Comparison of ENCODE assay signal across 22 cellular contexts in genomic region chr10:123422261-123422660, GRCh38.
DNase-seq lines count a peak whose midpoint lies in the region; ATAC-seq and TF ChIP-seq lines count a peak whose summit lies in the region.
"Had no signal": no experiment of that assay in that cellular context is flagged by ENCODE, and none has a peak within 500 bp of the region (broad histone marks: within the 10 kb centered on the region; RNA-seq: fewer than 3 reads in every experiment).

No MANE protein-coding gene starts in this region.

- H3K9me3 ChIP-seq in T-helper 17 cell (ENCODE audit: control insufficient read depth, low read length, poor library complexity, severe bottlenecking) (no peaks in the 10 kb centered on the region), thyroid gland (no peaks in the 10 kb centered on the region)
- H3K9me3 ChIP-seq: A549 had no signal

- H3K27ac ChIP-seq in thyroid gland = no peak overlapping the region
- H3K27ac ChIP-seq: 22Rv1; A549; BLaER1 treated with 17β-estradiol and CSF1 and Interleukin-3, amounts not matched to agents 10 nM and 100 nM; C4-2B had no signal

- intact Hi-C loops in thyroid gland (cut with DNase I) = no loop called here

- DNase-seq in T-helper 17 cell = no peak
- DNase-seq in islet precursor cell = peak; percentile 30
- peak; percentile 56 to 66 for DNase-seq in thyroid gland
- no peak for DNase-seq in NCI-H446 treated with DMSO at 0.1 percent for 48 hours (lab: John Stamatoyannopoulos, UW)
- DNase-seq: AML-193; CD4-positive, alpha-beta T cell; CD8-positive, alpha-beta T cell; COR-L47; DMS 273 treated with DMSO at 0.1 percent for 48 hours; DMS153; DMS53; DMS79; DND-41; EL; GDM1 had no signal

- ATAC-seq in T-helper 17 cell (no peak), GM18519 (IDR thresholded peaks at IDR 0.05; ENCODE audit: low FRiP score, unreplicated experiment) (no peak)
- ATAC-seq: A549; CD8-positive, alpha-beta T cell; GM12878 had no signal

- peaks cover 2% of the 10 kb centered on the region for H3K4me1 Mint-ChIP-seq in T-helper 17 cell
- H3K4me1 Mint-ChIP-seq: B cell had no signal

- peak overlapping the region; percentile 34 for H3K27ac Mint-ChIP-seq in T-helper 17 cell
- H3K27ac Mint-ChIP-seq: B cell; CD4-positive, alpha-beta T cell; CD8-positive, alpha-beta T cell had no signal

- peaks cover 3 to 7% of the 10 kb centered on the region in 2 donors for H3K4me1 ChIP-seq in thyroid gland
- H3K4me1 ChIP-seq: A549 had no signal

- no peaks in the 10 kb centered on the region for H3K36me3 ChIP-seq in thyroid gland

- WGBS in thyroid gland, 2 donors = 43 to 56% methylated on average over 5 of the region's 5 CpGs

- H3K27me3 Mint-ChIP-seq in T-helper 17 cell = peaks cover 11% of the 10 kb centered on the region

- H3K4me3 ChIP-seq in thyroid gland (replicated peaks in 1 of 3) = no peak overlapping the region
- H3K4me3 ChIP-seq: A549; BLaER1 treated with 17β-estradiol and CSF1 and Interleukin-3, amounts not matched to agents 10 nM and 100 nM; GM12878 had no signal

- no peaks in the 10 kb centered on the region for H3K27me3 ChIP-seq in thyroid gland
- H3K27me3 ChIP-seq: BLaER1 treated with 17β-estradiol and CSF1 and Interleukin-3, amounts not matched to agents 10 nM and 100 nM had no signal

- H3K36me3 Mint-ChIP-seq in T-helper 17 cell (ENCODE audit: low read depth) = no peaks in the 10 kb centered on the region
- H3K36me3 Mint-ChIP-seq: CD8-positive, alpha-beta T cell had no signal

- H3K4me3 Mint-ChIP-seq in T-helper 17 cell = no peak overlapping the region
- H3K4me3 Mint-ChIP-seq: B cell; CD4-positive, alpha-beta T cell; CD8-positive, alpha-beta T cell had no signal

- TF ChIP-seq CTCF in thyroid gland (IDR thresholded peaks at IDR 0.05) = no peak

- TF ChIP-seq POLR2A in thyroid gland (IDR thresholded peaks at IDR 0.05) = no peak

Comparison
In these comparisons a context has a peak if more than half of its experiments do, and no peak if none do; other contexts are left out.
1. DNase-seq: peak in islet precursor cell (single experiment) and thyroid gland (2 of 2); none in T-helper 17 cell (0 of 3) and NCI-H446 treated with DMSO at 0.1 percent for 48 hours (single experiment).